ENCODE assay signal across 8 cellular contexts in genomic region chr2:37323176-37323575, GRCh38. TPM values are rescaled to one million over a fixed set of nuclear protein-coding genes. Genes with fewer than 3 reads are reported as not detected.
DNase-seq lines count a peak whose midpoint lies in the region; ATAC-seq and TF ChIP-seq lines count a peak whose summit lies in the region.

No MANE protein-coding gene starts in this region.

- no peak for ATAC-seq in activated B cell treated with CpG ODN at 0.5 μM for 24 hours (ENCODE audit: low read depth)
- no peak for ATAC-seq in activated CD4-positive, CD25-positive, alpha-beta regulatory T cell treated with anti-CD3 and anti-CD28 coated beads, Interleukin-2, amount 50 U/mL, for 24 hours

- H3K36me3 ChIP-seq in iPS-18a (ENCODE audit: control insufficient read depth, low read depth, low read length) (peaks cover 4% of the 10 kb centered on the region), subcutaneous abdominal adipose tissue (ENCODE audit: control insufficient read depth in 5 of 5, insufficient read depth in 5 of 5, low read length in 5 of 5) (no peaks in the 10 kb centered on the region)

- POLR2A ChIA-PET in activated B cell treated with CpG ODN at 0.5 μM for 24 hours (lab: Charles Lee) = interaction anchor here (1.2 to 4.2 kb wide), 8 partner anchors 9 to 92 kb away, joined by 3 to 37 read pairs (median 9); partner anchors contain the start of genes CEBPZ and NDUFAF7

- in situ Hi-C loops in G401 (cut with HindIII; ENCODE audit: low sequenced_read_pairs) = no loop called here

- CTCF ChIA-PET in activated B cell treated with CpG ODN at 0.5 μM for 24 hours (lab: Charles Lee) = interaction anchor here (0.9 to 1.7 kb wide), 2 partner anchors 63 to 73 kb away, joined by 4 to 7 read pairs; no protein-coding TSS in a partner anchor

- H3K27me3 ChIP-seq in iPS-18a (ENCODE audit: control insufficient read depth, insufficient read depth, low read length) = peaks cover 20% of the 10 kb centered on the region
- H3K27me3 ChIP-seq in subcutaneous abdominal adipose tissue (ENCODE audit: control insufficient read depth in 5 of 5, insufficient read depth in 4 of 5, low read length in 5 of 5) = no peaks in the 10 kb centered on the region

- H3K9ac ChIP-seq in iPS-18a (ENCODE audit: low read length) (peak overlapping the region; percentile 85), subcutaneous abdominal adipose tissue (ENCODE audit: low read length in 5 of 5) (peak overlapping the region; percentile 66 to 93 (median 87))

- H3K27me3 Mint-ChIP-seq in activated B cell treated with CpG ODN at 0.5 μM for 24 hours = no peaks in the 10 kb centered on the region

- H3K27ac Mint-ChIP-seq in activated B cell treated with CpG ODN at 0.5 μM for 24 hours = peak overlapping the region; percentile 96

- H3K9me3 Mint-ChIP-seq in activated B cell treated with CpG ODN at 0.5 μM for 24 hours = no peaks in the 10 kb centered on the region

- H3K9me3 ChIP-seq in iPS-18a (ENCODE audit: control insufficient read depth, low read depth, low read length) = no peaks in the 10 kb centered on the region
- H3K9me3 ChIP-seq in subcutaneous abdominal adipose tissue (ENCODE audit: control insufficient read depth in 5 of 5, low read length in 5 of 5) = no peaks in the 10 kb centered on the region

- H3K27ac ChIP-seq in iPS-18a (ENCODE audit: low read length) = no peak overlapping the region
- H3K27ac ChIP-seq in subcutaneous abdominal adipose tissue (ENCODE audit: low read depth, low read length) = peak overlapping the region; percentile 70

- TF ChIP-seq CTCF in activated B cell treated with CpG ODN at 0.5 μM for 24 hours (IDR thresholded peaks at IDR 0.05) = no peak

- peaks cover 57% of the 10 kb centered on the region for H3K4me1 Mint-ChIP-seq in activated B cell treated with CpG ODN at 0.5 μM for 24 hours

- H3K4me1 ChIP-seq in iPS-18a (ENCODE audit: control insufficient read depth, low read depth, low read length) (peaks cover 22% of the 10 kb centered on the region), subcutaneous abdominal adipose tissue (ENCODE audit: control insufficient read depth in 5 of 5, insufficient read depth in 5 of 5, low read length in 5 of 5) (peaks cover 0 to 57% (median 46%) of the 10 kb centered on the region in 5 donors)

- intact Hi-C loops in activated B cell treated with CpG ODN at 0.5 μM for 24 hours (cut with micrococcal nuclease) = loop anchor here (5.0 kb wide), 1 partner anchor 1054 kb away; the partner anchor contains the start of gene ATL2

- peaks cover 9% of the 10 kb centered on the region for H3K36me3 Mint-ChIP-seq in activated B cell treated with CpG ODN at 0.5 μM for 24 hours (ENCODE audit: low read depth)

- DNase-seq in NCI-H82 (lab: John Stamatoyannopoulos, UW) = peak; percentile 34
- no peak for DNase-seq in NCI-H82 treated with DMSO at 0.1 percent for 48 hours (lab: John Stamatoyannopoulos, UW; ENCODE audit: unreplicated experiment)
- no peak for DNase-seq in activated B cell treated with CpG ODN at 0.5 μM for 24 hours
- no peak for DNase-seq in G401 (ENCODE audit: low spot score)
- no peak for DNase-seq in GOT3 (lab: John Stamatoyannopoulos, UW)

- H3K4me3 ChIP-seq in iPS-18a (ENCODE audit: low read length) (peak overlapping the region; percentile 86), subcutaneous abdominal adipose tissue (ENCODE audit: low read depth in 1 of 5, low read length in 5 of 5) (peak overlapping the region; percentile 83 to 97 (median 93))

- peak overlapping the region; percentile 97 for H3K4me3 Mint-ChIP-seq in activated B cell treated with CpG ODN at 0.5 μM for 24 hours

RNA-seq across cellular contexts. Expression of gene PRKD3, which starts 1.5 kb away (rescaled TPM):
- total RNA-seq in activated B cell treated with CpG ODN at 0.5 μM for 24 hours = 73.0 and 82.5 TPM in 2 replicates
- total RNA-seq in G401 (2014; rRNA removed; shearing (Covaris generic)) = 4.1 and 6.7 TPM in 2 replicates

RNA-seq across cellular contexts. Expression of gene QPCT, which starts 21.3 kb away (rescaled TPM):
- 1.9 and 2.1 TPM in 2 replicates for total RNA-seq in activated B cell treated with CpG ODN at 0.5 μM for 24 hours
- not detected in 2 replicates for total RNA-seq in G401 (2014; rRNA removed; shearing (Covaris generic))
